11 cellular contexts compared by ENCODE assay signal in the genomic region with DNA sequence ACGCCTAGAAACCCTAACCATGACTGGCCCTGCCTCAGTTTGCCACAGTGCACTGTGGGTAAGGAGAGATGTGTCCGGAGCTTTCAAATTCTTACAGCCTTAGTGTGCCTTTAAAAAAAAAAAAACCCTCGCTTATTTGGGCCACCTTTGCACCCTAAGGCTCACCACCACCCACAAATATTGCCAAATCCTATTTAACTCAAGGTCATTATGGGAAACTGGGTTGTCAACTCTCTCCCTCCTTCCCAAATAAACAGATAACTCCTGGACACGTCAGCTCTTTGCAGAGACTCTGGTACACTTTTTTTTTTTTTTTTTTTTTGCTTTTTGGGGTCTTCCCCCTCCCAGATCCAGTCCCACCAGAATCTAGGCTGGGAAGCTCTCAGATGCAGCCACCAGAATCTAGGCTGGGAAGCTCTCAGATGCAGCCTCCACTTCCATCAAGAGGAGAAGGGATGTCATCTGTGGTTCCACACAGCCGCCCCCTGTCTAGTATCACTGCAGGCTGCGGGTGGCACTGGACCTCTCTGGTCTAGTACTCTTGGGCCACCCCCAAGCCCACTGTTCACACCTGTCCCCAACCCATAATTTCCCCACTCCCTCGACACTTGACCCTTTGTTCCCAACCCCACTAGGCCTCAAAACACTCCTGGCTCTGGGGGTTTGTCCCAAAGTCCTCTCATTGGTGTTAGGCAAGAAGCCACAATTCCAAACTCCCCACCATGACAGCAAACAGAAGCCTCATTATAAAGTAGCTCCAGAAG. TPM values are rescaled to one million over a fixed set of nuclear protein-coding genes. Genes with fewer than 3 reads are reported as not detected.
DNase-seq lines count a peak whose midpoint lies in the region; ATAC-seq and TF ChIP-seq lines count a peak whose summit lies in the region.
"Had no signal": no experiment of that assay in that cellular context is flagged by ENCODE, and none has a peak within 500 bp of the region (broad histone marks: within the 10 kb centered on the region; RNA-seq: fewer than 3 reads in every experiment).

No MANE protein-coding gene starts in this region.

- H2BK15ac ChIP-seq in mesenchymal stem cell (ENCODE audit: low read depth, poor library complexity, severe bottlenecking), result no peak overlapping the region

- H3K4me3 ChIP-seq in brain microvascular endothelial cell (ENCODE audit: low read depth, low read length) (peak overlapping the region; percentile 93), mesenchymal stem cell (ENCODE audit: insufficient read depth in 1 of 2, low read depth in 1 of 2, low read length in 2 of 2) (peak overlapping the region in 1 of 2 experiments; percentile 83), transverse colon (peak overlapping the region in 3 of 4 donors; percentile 54 to 85 (median 70))

- H3K4me1 ChIP-seq in mesenchymal stem cell (ENCODE audit: control insufficient read depth, insufficient read depth, low read depth, low read length), result peaks cover 33% of the 10 kb centered on the region
- peaks cover 8 to 40% (median 35%) of the 10 kb centered on the region in 4 donors for H3K4me1 ChIP-seq in transverse colon

- ATAC-seq in HG02885 (IDR thresholded peaks at IDR 0.05; ENCODE audit: poor library complexity, unreplicated experiment) (no peak), GM18502 (IDR thresholded peaks at IDR 0.05; ENCODE audit: poor library complexity, unreplicated experiment) (no peak)

- H3K36me3 ChIP-seq in brain microvascular endothelial cell (replicated peaks) (peaks cover 65% of the 10 kb centered on the region), mesenchymal stem cell (ENCODE audit: control insufficient read depth in 1 of 2, insufficient read depth in 2 of 2, low read depth in 1 of 2, low read length in 2 of 2) (peaks cover 0 to 9% of the 10 kb centered on the region in 2 experiments), transverse colon (peaks cover 0 to 4% (median 0%) of the 10 kb centered on the region in 4 donors)

- H2BK5ac ChIP-seq in mesenchymal stem cell (ENCODE audit: low read depth, low read length, poor library complexity, severe bottlenecking), result no peak overlapping the region

- peak overlapping the region; percentile 91 for H3K9ac ChIP-seq in mesenchymal stem cell (ENCODE audit: low read length)

- no peak overlapping the region for H3K4ac ChIP-seq in mesenchymal stem cell (ENCODE audit: low read depth in 1 of 2, low read length in 2 of 2)

- in situ Hi-C loops in brain microvascular endothelial cell (cut with HindIII; ENCODE audit: low pct_ligation_motif_present, low sequenced_read_pairs), result no loop called here
- in situ Hi-C loops in transverse colon (cut with MboI; ENCODE audit: low pct_ligation_motif_present in 1 of 4, low pct_unique_long_range_greater_than_20kb in 1 of 4, low sequenced_read_pairs in 3 of 4), result loop anchor here in 1 of 4 donors (25.0 kb wide), 1 partner anchor 202 kb away; no protein-coding TSS in a partner anchor

- no peak overlapping the region for H4K8ac ChIP-seq in mesenchymal stem cell (ENCODE audit: low read length)

- no peak overlapping the region for H2AFZ ChIP-seq in mesenchymal stem cell (ENCODE audit: low read depth, low read length)

- peak overlapping the region; percentile 21 for H3K27ac Mint-ChIP-seq in activated naive CD4-positive, alpha-beta T cell treated with anti-CD3 and anti-CD28 coated beads for 36 hours

- peaks cover 66% of the 10 kb centered on the region for H3K4me1 Mint-ChIP-seq in activated naive CD4-positive, alpha-beta T cell treated with anti-CD3 and anti-CD28 coated beads for 36 hours (ENCODE audit: low read depth)

- WGBS in mesenchymal stem cell, result 92% methylated on average over 7 of the region's 7 CpGs
- WGBS in transverse colon (ENCODE audit: low coverage in 1 of 2), 2 donors, result 67 to 68% methylated on average over 5 to 7 of the region's 7 CpGs

- H3K9me3 ChIP-seq in mesenchymal stem cell (ENCODE audit: control insufficient read depth, low read length) (no peaks in the 10 kb centered on the region), transverse colon (no peaks in the 10 kb centered on the region)

- no peak overlapping the region for H3K14ac ChIP-seq in mesenchymal stem cell (ENCODE audit: low read length in 2 of 2)

- TF ChIP-seq CTCF in brain microvascular endothelial cell (IDR thresholded peaks at IDR 0.05; ENCODE audit: low read depth, low read length, missing control alignments) (peak; percentile 23), transverse colon (IDR thresholded peaks at IDR 0.05) (no peak)

- CTCF ChIA-PET in activated naive CD4-positive, alpha-beta T cell treated with anti-CD3 and anti-CD28 coated beads for 36 hours (lab: Charles Lee), result interaction anchor here (2.3 to 3.9 kb wide), 3 partner anchors 8 to 13 kb away, joined by 7 to 14 read pairs (median 7); no protein-coding TSS in a partner anchor

- H3K4me2 ChIP-seq in mesenchymal stem cell (ENCODE audit: low read length, poor library complexity, severe bottlenecking), result no peak overlapping the region

- H3K9me3 Mint-ChIP-seq in activated naive CD4-positive, alpha-beta T cell treated with anti-CD3 and anti-CD28 coated beads for 36 hours, result no peaks in the 10 kb centered on the region

- no peak overlapping the region for H4K91ac ChIP-seq in mesenchymal stem cell (ENCODE audit: low read length)

- no peak overlapping the region for H2BK12ac ChIP-seq in mesenchymal stem cell (ENCODE audit: low read length in 2 of 2)

- H3K18ac ChIP-seq in mesenchymal stem cell (ENCODE audit: low read depth in 1 of 2, low read length in 2 of 2), result no peak overlapping the region

- TF ChIP-seq POLR2A in transverse colon (IDR thresholded peaks at IDR 0.05), result no peak

- H3K27ac ChIP-seq in brain microvascular endothelial cell, result peak overlapping the region; percentile 98
- H3K27ac ChIP-seq in mesenchymal stem cell (ENCODE audit: low read length, poor library complexity, severe bottlenecking), result no peak overlapping the region
- peak overlapping the region; percentile 92 to 96 (median 94) for H3K27ac ChIP-seq in transverse colon

- no peaks in the 10 kb centered on the region for H3K79me1 ChIP-seq in mesenchymal stem cell (replicated peaks; ENCODE audit: low read length, poor library complexity, severe bottlenecking)

- TF ChIP-seq EP300 in transverse colon (IDR thresholded peaks at IDR 0.05; ENCODE audit: low read depth), result no peak

- H3K27me3 ChIP-seq in brain microvascular endothelial cell (replicated peaks) (no peaks in the 10 kb centered on the region), mesenchymal stem cell (ENCODE audit: control insufficient read depth in 1 of 2, insufficient read depth in 1 of 2, low read length in 2 of 2) (peaks cover 0 to 32% of the 10 kb centered on the region in 2 experiments), transverse colon (no peaks in the 10 kb centered on the region)

- H3K36me3 Mint-ChIP-seq in activated naive CD4-positive, alpha-beta T cell treated with anti-CD3 and anti-CD28 coated beads for 36 hours (ENCODE audit: low read depth), result peaks cover 26% of the 10 kb centered on the region

- H3K4me3 Mint-ChIP-seq in activated naive CD4-positive, alpha-beta T cell treated with anti-CD3 and anti-CD28 coated beads for 36 hours, result peak overlapping the region; percentile 97

- intact Hi-C loops in activated naive CD4-positive, alpha-beta T cell treated with anti-CD3 and anti-CD28 coated beads for 36 hours (cut with micrococcal nuclease), result loop anchor here (1.0 to 5.0 kb wide), 5 partner anchors 269 to 707 kb away; no protein-coding TSS in a partner anchor
- intact Hi-C loops in transverse colon (cut with DNase I; ENCODE audit: low total_unique reads), result loop anchor here (10.0 kb wide), 1 partner anchor 140 kb away; no protein-coding TSS in a partner anchor

- no peak overlapping the region for H2BK120ac ChIP-seq in mesenchymal stem cell (ENCODE audit: low read depth, low read length)

- H3K23ac ChIP-seq in mesenchymal stem cell (ENCODE audit: low read length in 2 of 2), result no peak overlapping the region

- H3K27me3 Mint-ChIP-seq in activated naive CD4-positive, alpha-beta T cell treated with anti-CD3 and anti-CD28 coated beads for 36 hours (ENCODE audit: low read depth), result no peaks in the 10 kb centered on the region

- no peak for DNase-seq in activated naive CD4-positive, alpha-beta T cell treated with anti-CD3 and anti-CD28 coated beads for 36 hours
- no peak for DNase-seq in activated naive CD4-positive, alpha-beta T cell (lab: John Stamatoyannopoulos, UW)
- DNase-seq in brain microvascular endothelial cell (no peak), mesenchymal stem cell (no peak), transverse colon (no peak), kidney glomerular epithelial cell (lab: John Stamatoyannopoulos, UW) (no peak)
- DNase-seq: erythroblast, NCI-H2029 treated with DMSO at 0.1 percent for 48 hours had no signal

- H2AK5ac ChIP-seq in mesenchymal stem cell (ENCODE audit: low read length, severe bottlenecking), result no peak overlapping the region

RNA-seq across cellular contexts. Expression of a gene that starts 3.4 kb away (rescaled TPM):
- total RNA-seq in activated naive CD4-positive, alpha-beta T cell treated with anti-CD3 and anti-CD28 coated beads for 36 hours, result 10 to 100 TPM; 45.5 to 45.7 TPM
- 0.30 TPM for polyA plus RNA-seq in mesenchymal stem cell (2013, experiment 1 of 2)
- polyA plus RNA-seq in mesenchymal stem cell (2013, experiment 2 of 2), result 0.34 TPM
- total RNA-seq in transverse colon, result 100 to 1,000 TPM in 2 of 4 donors, 10 to 100 TPM in 2; 55.3 to 122 (median 103) TPM

RNA-seq across cellular contexts. Expression of a gene that starts 29.3 kb away (rescaled TPM):
- not detected for total RNA-seq in activated naive CD4-positive, alpha-beta T cell treated with anti-CD3 and anti-CD28 coated beads for 36 hours
- polyA plus RNA-seq in mesenchymal stem cell (2013, experiment 1 of 2), result not detected
- polyA plus RNA-seq in mesenchymal stem cell (2013, experiment 2 of 2), result not detected
- total RNA-seq in transverse colon, result not detected
- total RNA-seq: posterior vena cava had no signal
